Comparison of ENCODE assay signal across 22 cellular contexts in genomic region chr6:152062476-152062875, GRCh38.
"Had no signal": no experiment of that assay in that cellular context is flagged by ENCODE, and none has a peak within 500 bp of the region (broad histone marks: within the 10 kb centered on the region; RNA-seq: fewer than 3 reads in every experiment).

No MANE protein-coding gene starts in this region.

- H3K27ac Mint-ChIP-seq: dendritic cell treated with granulocyte-macrophage colony-stimulating factor and Interleukin-4, amounts not matched to agents 40 ng/mL and 50 ng/mL, for 4 days; endodermal cell; natural killer cell; stimulated activated naive B cell treated with anti-CD40 and anti-IgM and Interleukin-4, amounts not matched to agents 10 μg/mL and 1 μg/mL and 100 μg/mL, for 72 hours; stimulated activated naive CD8-positive, alpha-beta T cell treated with anti-CD3 and anti-CD28 coated beads, Interleukin-15, Interleukin-2, amounts not matched to agents 100 ng/mL and 50 ng/mL, for 24 hours had no signal

- ATAC-seq: esophagus mucosa; natural killer cell; stimulated activated naive B cell treated with anti-CD40 and anti-IgM and Interleukin-4, amounts not matched to agents 10 μg/mL and 1 μg/mL and 100 μg/mL, for 72 hours had no signal

- H3K27ac ChIP-seq: colonic mucosa, epithelial cell of prostate, psoas muscle had no signal

- H3K4me1 Mint-ChIP-seq: natural killer cell; stimulated activated naive B cell treated with anti-CD40 and anti-IgM and Interleukin-4, amounts not matched to agents 10 μg/mL and 1 μg/mL and 100 μg/mL, for 72 hours had no signal

- H3K4me1 ChIP-seq: colonic mucosa had no signal

- H3K27me3 Mint-ChIP-seq: dendritic cell treated with granulocyte-macrophage colony-stimulating factor and Interleukin-4, amounts not matched to agents 40 ng/mL and 50 ng/mL, for 4 days had no signal

- H3K36me3 ChIP-seq: colonic mucosa, gastrocnemius medialis, ovary had no signal

- H3K4me3 ChIP-seq: colonic mucosa, gastrocnemius medialis, ovary, psoas muscle, right lobe of liver had no signal

- H3K27me3 ChIP-seq: colonic mucosa, gastrocnemius medialis, ovary, right lobe of liver had no signal

- H3K4me3 Mint-ChIP-seq: dendritic cell treated with granulocyte-macrophage colony-stimulating factor and Interleukin-4, amounts not matched to agents 40 ng/mL and 50 ng/mL, for 4 days; endodermal cell; natural killer cell; stimulated activated naive B cell treated with anti-CD40 and anti-IgM and Interleukin-4, amounts not matched to agents 10 μg/mL and 1 μg/mL and 100 μg/mL, for 72 hours; stimulated activated naive CD8-positive, alpha-beta T cell treated with anti-CD3 and anti-CD28 coated beads, Interleukin-15, Interleukin-2, amounts not matched to agents 100 ng/mL and 50 ng/mL, for 24 hours had no signal

- H3K36me3 Mint-ChIP-seq: natural killer cell; stimulated activated naive B cell treated with anti-CD40 and anti-IgM and Interleukin-4, amounts not matched to agents 10 μg/mL and 1 μg/mL and 100 μg/mL, for 72 hours had no signal

- H3K9me3 ChIP-seq: colonic mucosa, gastrocnemius medialis, ovary, psoas muscle, right lobe of liver had no signal

- DNase-seq: colonic mucosa; effector CD8-positive, alpha-beta T cell; endodermal cell; foreskin fibroblast; gastrocnemius medialis; head of caudate nucleus; mesendoderm; natural killer cell; occipital lobe; posterior cingulate gyrus; psoas muscle; small intestine; stimulated activated CD4-positive, alpha-beta T cell treated with anti-CD3 and anti-CD28 coated beads, Interleukin-15, amount 100 ng/mL, for 24 hours; stimulated activated CD4-positive, alpha-beta T cell treated with anti-CD3 and anti-CD28 coated beads, Interleukin-2, amount 100 ng/mL, for 48 hours; stimulated activated naive B cell treated with anti-CD40 and anti-IgM and Interleukin-4, amounts not matched to agents 10 μg/mL and 1 μg/mL and 100 μg/mL, for 72 hours; trophoblast cell had no signal
